19 cellular contexts compared by ENCODE assay signal in the genomic region with DNA sequence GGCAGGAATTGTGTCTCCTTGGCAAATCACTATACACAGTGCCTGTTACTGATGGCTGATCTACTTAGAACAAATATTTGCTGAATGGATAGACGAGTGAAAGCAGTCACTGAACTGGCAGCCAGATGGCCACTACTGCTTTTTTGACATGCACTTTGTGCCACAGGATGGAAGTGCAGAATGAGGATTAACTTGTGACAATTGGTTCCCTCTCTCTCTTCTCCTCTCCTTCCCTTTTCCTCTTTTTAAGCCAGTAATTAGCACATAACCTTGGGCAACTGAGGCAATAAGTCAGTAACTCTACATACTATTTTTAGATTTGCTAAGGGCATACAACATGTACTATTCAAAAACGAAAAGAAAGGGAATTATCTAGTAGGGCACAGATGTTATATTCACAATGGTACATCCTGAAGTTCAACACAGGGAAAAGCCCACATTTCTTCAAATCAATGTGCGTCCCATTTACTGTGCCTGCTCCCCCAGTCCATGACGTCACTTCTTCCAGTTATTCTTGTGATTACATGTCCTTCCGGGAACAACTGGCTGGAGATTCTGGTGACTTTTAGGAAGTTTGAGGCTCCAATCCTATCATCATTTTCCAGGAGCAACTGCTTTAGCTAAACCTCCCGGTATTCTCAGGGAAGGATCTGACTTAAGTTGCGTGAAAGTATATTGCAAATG.
DNase-seq lines count a peak whose midpoint lies in the region; TF ChIP-seq lines count a peak whose summit lies in the region.
"Had no signal": no experiment of that assay in that cellular context is flagged by ENCODE, and none has a peak within 500 bp of the region (broad histone marks: within the 10 kb centered on the region; RNA-seq: fewer than 3 reads in every experiment).

No MANE protein-coding gene starts in this region.

- H3K9me3 ChIP-seq in neutrophil: no peaks in the 10 kb centered on the region
- H3K9me3 ChIP-seq: SJSA1 had no signal

- no peaks in the 10 kb centered on the region for H3K36me3 ChIP-seq in neutrophil
- H3K36me3 ChIP-seq: BLaER1, SJSA1 had no signal

- peaks cover 8 to 31% of the 10 kb centered on the region in 2 experiments for H3K4me1 ChIP-seq in neutrophil (ENCODE audit: control insufficient read depth in 1 of 2, insufficient read depth in 1 of 2, low read depth in 1 of 2, low read length in 1 of 2)
- H3K4me1 ChIP-seq: SJSA1 had no signal

- H3K27me3 ChIP-seq in neutrophil: no peaks in the 10 kb centered on the region
- H3K27me3 ChIP-seq: BLaER1 had no signal

- DNase-seq in NOMO-1 treated with DMSO at 0.1 percent for 48 hours (lab: John Stamatoyannopoulos, UW; ENCODE audit: unreplicated experiment) (peak; percentile 2), NOMO-1 treated with dmso at 0.1 percent for 144 hours (lab: John Stamatoyannopoulos, UW; ENCODE audit: unreplicated experiment) (no peak), MV-4-11 (lab: John Stamatoyannopoulos, UW) (peak; percentile 85), SKM-1 treated with dmso at 0.1 percent for 144 hours (lab: John Stamatoyannopoulos, UW; ENCODE audit: unreplicated experiment) (peak; percentile 30), NCI-H2171 (lab: John Stamatoyannopoulos, UW) (no peak), HuH-7 (ENCODE audit: low spot score) (no peak)
- DNase-seq: CD4-positive, CD25-positive, alpha-beta regulatory T cell; DMS153; Karpas-422; NCI-H1105 treated with DMSO at 0.1 percent for 48 hours; NCI-H146; NCI-H1930; NCI-H2107; NCI-H446 treated with DMSO at 0.1 percent for 48 hours; NCI-H526; PC-3 had no signal

- H3K27ac ChIP-seq in neutrophil: peak overlapping the region; percentile 19
- H3K27ac ChIP-seq: BLaER1, SJSA1 had no signal

- no peak for TF ChIP-seq CTCF in neutrophil (IDR thresholded peaks at IDR 0.05)

- no peak overlapping the region for H3K4me3 ChIP-seq in neutrophil (ENCODE audit: low read depth in 1 of 2, low read length in 1 of 2)
- H3K4me3 ChIP-seq: BLaER1, SJSA1 had no signal

Comparison
In these comparisons a context has a peak if more than half of its experiments do, and no peak if none do; other contexts are left out.
1. DNase-seq: peak in NOMO-1 treated with DMSO at 0.1 percent for 48 hours (single experiment), MV-4-11 (single experiment) and SKM-1 treated with dmso at 0.1 percent for 144 hours (single experiment); none in NOMO-1 treated with dmso at 0.1 percent for 144 hours (single experiment), NCI-H2171 (single experiment) and HuH-7 (single experiment).